19 cellular contexts compared by ENCODE assay signal in the genomic region with DNA sequence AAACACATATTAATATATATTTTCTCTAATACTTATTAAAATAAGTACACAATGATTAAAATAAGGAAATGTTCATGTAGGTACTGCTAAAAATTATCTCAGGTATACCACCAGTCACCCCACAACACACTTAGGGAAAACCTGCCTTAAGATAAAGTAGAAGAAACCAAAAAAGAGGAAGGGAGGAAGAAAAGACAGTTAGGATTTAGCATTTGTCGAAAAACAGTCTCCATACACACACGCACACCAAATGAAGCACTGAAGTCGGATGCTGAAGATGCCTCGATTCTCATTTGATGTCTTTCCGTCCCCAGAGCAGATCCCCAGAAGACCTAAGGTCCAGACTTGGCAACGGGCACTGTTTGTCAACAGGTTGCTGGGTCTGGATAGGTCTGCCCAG. TPM values are rescaled to one million over a fixed set of nuclear protein-coding genes. Genes with fewer than 3 reads are reported as not detected.
DNase-seq lines count a peak whose midpoint lies in the region; ATAC-seq, FAIRE-seq and TF ChIP-seq lines count a peak whose summit lies in the region.
"Had no signal": no experiment of that assay in that cellular context is flagged by ENCODE, and none has a peak within 500 bp of the region (broad histone marks: within the 10 kb centered on the region; RNA-seq: fewer than 3 reads in every experiment).

No MANE protein-coding gene starts in this region.

- no peak for TF ChIP-seq RAD21 in IMR-90 (IDR thresholded peaks at IDR 0.05; ENCODE audit: low read length)

- H3K4me3 ChIP-seq in GM23338 = no peak overlapping the region
- H3K4me3 ChIP-seq in IMR-90 (ENCODE audit: insufficient read depth, low read depth, low read length) = no peak overlapping the region
- no peak overlapping the region for H3K4me3 ChIP-seq in Panc1 (ENCODE audit: low read depth in 2 of 2, low read length in 2 of 2)
- no peak overlapping the region for H3K4me3 ChIP-seq in bronchial epithelial cell (ENCODE audit: low read depth, low read length)
- H3K4me3 ChIP-seq: BLaER1, GM23248 had no signal

- ATAC-seq in GM23338 (no peak), IMR-90 (ENCODE audit: low read depth) (no peak), Panc1 (no peak)
- ATAC-seq: CD8-positive, alpha-beta T cell; HCT116; HepG2 had no signal

- DNase-seq in GM23338 (ENCODE audit: low spot score) = no peak
- no peak for DNase-seq in IMR-90
- no peak for DNase-seq in Panc1 (ENCODE audit: low read depth, low spot score)
- DNase-seq in bronchial epithelial cell (ENCODE audit: low read depth) = no peak
- DNase-seq in NCI-H2107 (lab: John Stamatoyannopoulos, UW) = no peak
- DNase-seq in CD14-positive monocyte (ENCODE audit: low spot score) = no peak
- no peak for DNase-seq in stimulated activated CD8-positive, alpha-beta memory T cell treated with anti-CD3 and anti-CD28 coated beads, Interleukin-4, amount 100 ng/mL, for 48 hours
- DNase-seq in activated CD4-positive, CD25-positive, alpha-beta regulatory T cell treated with anti-CD3 and anti-CD28 coated beads, Interleukin-2, amount 50 U/mL, for 72 hours = no peak
- DNase-seq: 8988T; Calu3; CD8-positive, alpha-beta T cell; GM23248 had no signal

- TF ChIP-seq CTCF in GM23338 (conservative IDR thresholded peaks at IDR 0.05; ENCODE audit: low read depth in 2 of 2) (no peak), IMR-90 (conservative IDR thresholded peaks at IDR 0.05; ENCODE audit: low read depth, low read length) (no peak), Panc1 (IDR thresholded peaks at IDR 0.05) (no peak), bronchial epithelial cell (IDR thresholded peaks at IDR 0.05; ENCODE audit: insufficient read depth, low read length, severe bottlenecking) (no peak), CD14-positive monocyte (IDR thresholded peaks at IDR 0.05) (no peak)

- H4K91ac ChIP-seq in IMR-90 (ENCODE audit: insufficient read depth, low read depth, low read length) = peak overlapping the region; percentile 24; the same call in 1 of the 2 replicates

- dilution Hi-C loops in IMR-90 (cut with HindIII; ENCODE audit: low sequenced_read_pairs, unreplicated experiment) = no loop called here

- H2AK9ac ChIP-seq in IMR-90 (replicated peaks; ENCODE audit: low read depth, low read length, poor library complexity) = no peak overlapping the region

- H3K36me3 Mint-ChIP-seq in GM23338 (ENCODE audit: low read depth) (no peaks in the 10 kb centered on the region), CD14-positive monocyte (no peaks in the 10 kb centered on the region)
- H3K36me3 Mint-ChIP-seq: CD8-positive, alpha-beta T cell had no signal

- CTCF ChIA-PET in IMR-90 (lab: Yijun Ruan, JAX) = interaction anchor here (0.6 kb wide), 1 partner anchor 11 kb away, joined by 5 read pairs; no protein-coding TSS in a partner anchor
- CTCF ChIA-PET in Panc1 (lab: Charles Lee) = no interaction called here

- H3F3A ChIP-seq in GM23338 (replicated peaks; ENCODE audit: low read depth) = no peaks in the 10 kb centered on the region

- H3K9me3 Mint-ChIP-seq in GM23338 (no peaks in the 10 kb centered on the region), CD14-positive monocyte (no peaks in the 10 kb centered on the region)
- H3K9me3 Mint-ChIP-seq: CD8-positive, alpha-beta T cell had no signal

- H3K4me2 ChIP-seq in GM23338 = no peak overlapping the region
- no peak overlapping the region for H3K4me2 ChIP-seq in IMR-90 (ENCODE audit: low read depth, low read length)
- H3K4me2 ChIP-seq: BLaER1 had no signal

- peak overlapping the region in 1 of 2 experiments; percentile 32; a peak in 1 of 4 replicates for H4K8ac ChIP-seq in IMR-90 (ENCODE audit: low read depth in 2 of 2, low read length in 2 of 2)

- H3K4ac ChIP-seq in IMR-90 (ENCODE audit: low read depth, low read length) = peak overlapping the region; percentile 45; the same call in 1 of the 2 replicates

- H2BK120ac ChIP-seq in IMR-90 (ENCODE audit: low read depth, low read length) = peak overlapping the region; percentile 62

- H2AFZ ChIP-seq in GM23338 (0 out of 2 replicates have a peak overlapping the region, but pooled peaks have one; percentile 18), IMR-90 (replicated peaks; ENCODE audit: low read length, poor library complexity) (no peak overlapping the region)
- H2AFZ ChIP-seq: GM23248 had no signal

- POLR2A ChIA-PET in IMR-90 (lab: Charles Lee; ENCODE audit: unreplicated experiment) = no interaction called here
- POLR2A ChIA-PET in Panc1 (lab: Charles Lee) = no interaction called here

- TF ChIP-seq POLR2A in IMR-90 (IDR thresholded peaks at IDR 0.05; ENCODE audit: low read depth, low read length) = no peak

- H3K27me3 ChIP-seq in GM23338 (ENCODE audit: insufficient read depth) (no peaks in the 10 kb centered on the region), IMR-90 (ENCODE audit: control insufficient read depth, insufficient read depth, low read length) (no peaks in the 10 kb centered on the region), Panc1 (ENCODE audit: control insufficient read depth, insufficient read depth, low read length) (no peaks in the 10 kb centered on the region), bronchial epithelial cell (ENCODE audit: control insufficient read depth, insufficient read depth, low read length) (no peaks in the 10 kb centered on the region)
- H3K27me3 ChIP-seq: BLaER1 had no signal

- no peak overlapping the region for H2BK5ac ChIP-seq in IMR-90 (ENCODE audit: low read depth, low read length, poor library complexity, severe bottlenecking)

- no peaks in the 10 kb centered on the region for H3K27me3 Mint-ChIP-seq in GM23338 (ENCODE audit: insufficient read depth, low read depth, poor library complexity)
- peaks cover 0 to 1% (median 0%) of the 10 kb centered on the region in 3 donors for H3K27me3 Mint-ChIP-seq in CD14-positive monocyte (ENCODE audit: low read depth in 3 of 3)

- in situ Hi-C loops in IMR-90 (cut with MboI; ENCODE audit: low sequenced_read_pairs) = no loop called here
- in situ Hi-C loops in Panc1 (cut with HindIII; ENCODE audit: low pct_unique_long_range_greater_than_20kb, low sequenced_read_pairs) = no loop called here

- FAIRE-seq in bronchial epithelial cell (lab: Jason Lieb, UNC) = peak; percentile 18
- FAIRE-seq: G401.6, GM12892, GM18507, H54, HepG2 had no signal

- 0 out of 2 replicates have a peak, but pooled peaks cover 3% of the 10 kb centered on the region for H3K4me1 ChIP-seq in GM23338 (ENCODE audit: insufficient read depth)
- H3K4me1 ChIP-seq in IMR-90 (ENCODE audit: control insufficient read depth, insufficient read depth, low read length) = peaks cover 17% of the 10 kb centered on the region
- H3K4me1 ChIP-seq in Panc1 (ENCODE audit: control insufficient read depth, insufficient read depth, low read length) = peaks cover 13% of the 10 kb centered on the region; the same call in 1 of the 2 replicates

- H3K79me2 ChIP-seq in GM23338 (replicated peaks; ENCODE audit: insufficient read depth) = no peaks in the 10 kb centered on the region

- H3K4me1 Mint-ChIP-seq in GM23338 (no peaks in the 10 kb centered on the region), CD14-positive monocyte (peaks cover 8% of the 10 kb centered on the region)

- H3K18ac ChIP-seq in IMR-90 (ENCODE audit: low read depth, low read length) = peak overlapping the region; percentile 65

- no peak overlapping the region for H3K4me3 Mint-ChIP-seq in GM23338
- no peak overlapping the region for H3K4me3 Mint-ChIP-seq in CD14-positive monocyte
- H3K4me3 Mint-ChIP-seq: CD8-positive, alpha-beta T cell had no signal

- H3K9ac ChIP-seq in IMR-90 (ENCODE audit: low read depth, low read length) = no peak overlapping the region
- H3K9ac ChIP-seq: BLaER1, GM23248 had no signal

- peak overlapping the region; percentile 33; the same call in 2 of the 3 replicates for H2BK15ac ChIP-seq in IMR-90 (ENCODE audit: low read depth, low read length)

- peak overlapping the region; percentile 72; the same call in 1 of the 2 replicates for H3K14ac ChIP-seq in IMR-90 (replicated peaks; ENCODE audit: low read depth, low read length)

- H3K36me3 ChIP-seq in GM23338 (ENCODE audit: insufficient read depth) = no peaks in the 10 kb centered on the region
- no peaks in the 10 kb centered on the region for H3K36me3 ChIP-seq in IMR-90 (ENCODE audit: control insufficient read depth, insufficient read depth, low read length)
- no peaks in the 10 kb centered on the region for H3K36me3 ChIP-seq in Panc1 (ENCODE audit: control insufficient read depth, insufficient read depth, low read length)
- H3K36me3 ChIP-seq in bronchial epithelial cell (ENCODE audit: control insufficient read depth, insufficient read depth, low read length) = no peaks in the 10 kb centered on the region
- H3K36me3 ChIP-seq: BLaER1 had no signal

- peak overlapping the region; percentile 59 for H2AK5ac ChIP-seq in IMR-90 (ENCODE audit: low read depth, low read length)

- no peak overlapping the region for H3K23ac ChIP-seq in IMR-90 (ENCODE audit: low read depth, low read length)

- peak overlapping the region; percentile 42; the same call in 1 of the 2 replicates for H4K5ac ChIP-seq in IMR-90 (ENCODE audit: low read depth, low read length)

- H3K9me2 ChIP-seq in GM23338 (ENCODE audit: insufficient read depth) = no peaks in the 10 kb centered on the region

- peaks cover 2% of the 10 kb centered on the region; the same call in 1 of the 2 replicates for H3K9me1 ChIP-seq in IMR-90 (ENCODE audit: insufficient read depth, low read length)

- H3K27ac Mint-ChIP-seq in GM23338 (no peak overlapping the region), CD14-positive monocyte (no peak overlapping the region)
- H3K27ac Mint-ChIP-seq: CD8-positive, alpha-beta T cell had no signal

- H4K20me1 ChIP-seq in GM23338 (replicated peaks; ENCODE audit: insufficient read depth) = no peaks in the 10 kb centered on the region
- H4K20me1 ChIP-seq in IMR-90 (ENCODE audit: insufficient read depth, low read length) = no peaks in the 10 kb centered on the region
- H4K20me1 ChIP-seq: BLaER1 had no signal

- H3K27ac ChIP-seq in GM23338 (ENCODE audit: low read depth) = no peak overlapping the region
- no peak overlapping the region for H3K27ac ChIP-seq in IMR-90 (ENCODE audit: insufficient read depth, low read length)
- peak overlapping the region; percentile 76; the same call in 1 of the 2 replicates for H3K27ac ChIP-seq in Panc1 (ENCODE audit: low read length)
- H3K27ac ChIP-seq: BLaER1, GM23248 had no signal

- no peak overlapping the region for H3K56ac ChIP-seq in IMR-90 (ENCODE audit: extremely low read depth, insufficient read depth, low read length)

- WGBS in IMR-90 (ENCODE audit: extremely low coverage in 2 of 2, insufficient read length in 1 of 2), 2 experiments = 86% methylated on average over 5 of the region's 6 CpGs; no CpG with 5 or more reads in 1 of the 2 experiments

- no TSS peak for BruUV-seq in IMR-90 (replicated peaks; lab: Mats Ljungman, UMichigan)
- no TSS peak for BruUV-seq in Panc1 (replicated peaks; lab: Mats Ljungman, UMichigan)

- H2BK20ac ChIP-seq in IMR-90 (ENCODE audit: low read depth, low read length) = peak overlapping the region; percentile 46; the same call in 1 of the 2 replicates

- H3K9me3 ChIP-seq in IMR-90 (ENCODE audit: control insufficient read depth, insufficient read depth, low read length) = no peaks in the 10 kb centered on the region
- no peaks in the 10 kb centered on the region for H3K9me3 ChIP-seq in Panc1 (ENCODE audit: control insufficient read depth, insufficient read depth, low read depth, low read length)

- intact Hi-C loops in IMR-90 (cut with micrococcal nuclease) = no loop called here
- intact Hi-C loops in Panc1 (cut with micrococcal nuclease; ENCODE audit: unreplicated experiment) = no loop called here
- intact Hi-C loops in CD14-positive monocyte (cut with micrococcal nuclease) = no loop called here

- H3K79me1 ChIP-seq in IMR-90 (ENCODE audit: low read depth in 1 of 2, low read length in 2 of 2) = no peaks in the 10 kb centered on the region

RNA-seq across cellular contexts. Expression of a gene that starts 30.0 kb away (rescaled TPM):
- 1.3 and 1.5 TPM in 2 replicates for total RNA-seq in GM23338 (2014; rRNA removed; shearing (Covaris generic))
- polyA plus RNA-seq in GM23338 (2016; fragmentation: Nextera tagmentation; extraction: Ambion mirVana) (1.6 and 2.2 TPM in 2 replicates), IMR-90 (2012; rRNA removed) (41.0 and 43.7 TPM in 2 replicates), CD14-positive monocyte (1 to 10 TPM; 1.5 to 2.5 TPM)
- total RNA-seq in IMR-90 (2012; rRNA removed) (125 and 140 TPM in 2 replicates), Panc1 (2021; ENCODE audit: unreplicated experiment) (22.7 TPM), bronchial epithelial cell (7.1 and 13.7 TPM in 2 replicates)
- 13.5 and 19.6 TPM in 2 replicates for polyA plus RNA-seq in IMR-90 (2012; cell fraction: cytosol; rRNA removed)
- 21.1 and 46.7 TPM in 2 replicates for polyA plus RNA-seq in IMR-90 (2012; cell fraction: nucleus; rRNA removed; ENCODE audit: low replicate concordance)
- polyA plus RNA-seq in Panc1 (2012; ENCODE audit: insufficient read length) = 7.6 TPM
